In genomic region chr2:46503686-46504085, GRCh38 we compare ENCODE assay signal across 25 cellular contexts. TPM values are rescaled to one million over a fixed set of nuclear protein-coding genes. Genes with fewer than 3 reads are reported as not detected.
DNase-seq lines count a peak whose midpoint lies in the region; TF ChIP-seq lines count a peak whose summit lies in the region.
"Had no signal": no experiment of that assay in that cellular context is flagged by ENCODE, and none has a peak within 500 bp of the region (broad histone marks: within the 10 kb centered on the region; RNA-seq: fewer than 3 reads in every experiment).

No MANE protein-coding gene starts in this region.

- no peaks in the 10 kb centered on the region for H4K20me1 ChIP-seq in osteoblast (ENCODE audit: insufficient read depth, low read length)
- H4K20me1 ChIP-seq: BLaER1 treated with 17β-estradiol and CSF1 and Interleukin-3, amounts not matched to agents 10 nM and 100 nM had no signal

- H3K27me3 ChIP-seq in osteoblast (ENCODE audit: insufficient read depth, low read length) (no peaks in the 10 kb centered on the region), vagina (no peaks in the 10 kb centered on the region)

- no peaks in the 10 kb centered on the region for H3K79me2 ChIP-seq in osteoblast (ENCODE audit: insufficient read depth, low read length)

- H3K27me3 Mint-ChIP-seq in dendritic cell treated with granulocyte-macrophage colony-stimulating factor and Interleukin-4, amounts not matched to agents 40 ng/mL and 50 ng/mL, for 4 days = no peaks in the 10 kb centered on the region
- H3K27me3 Mint-ChIP-seq: B cell; CD4-positive, alpha-beta T cell had no signal

- intact Hi-C loops in dendritic cell treated with granulocyte-macrophage colony-stimulating factor and Interleukin-4, amounts not matched to agents 40 ng/mL and 50 ng/mL, for 4 days (cut with micrococcal nuclease) = no loop called here
- intact Hi-C loops in vagina (cut with DNase I) = no loop called here

- H3K9me3 ChIP-seq in osteoblast (ENCODE audit: low read depth, low read length) = no peaks in the 10 kb centered on the region
- H3K9me3 ChIP-seq in vagina = no peaks in the 10 kb centered on the region
- H3K9me3 ChIP-seq: Caco-2 had no signal

- no peaks in the 10 kb centered on the region for H3K9me3 Mint-ChIP-seq in dendritic cell treated with granulocyte-macrophage colony-stimulating factor and Interleukin-4, amounts not matched to agents 40 ng/mL and 50 ng/mL, for 4 days
- H3K9me3 Mint-ChIP-seq: CD4-positive, alpha-beta T cell; CD8-positive, alpha-beta T cell had no signal

- TF ChIP-seq CTCF in osteoblast (IDR thresholded peaks at IDR 0.05; ENCODE audit: extremely low read depth, low read depth, low read length) (no peak), vagina (IDR thresholded peaks at IDR 0.05) (no peak)

- peak overlapping the region; percentile 19 for H3K27ac Mint-ChIP-seq in dendritic cell treated with granulocyte-macrophage colony-stimulating factor and Interleukin-4, amounts not matched to agents 40 ng/mL and 50 ng/mL, for 4 days
- H3K27ac Mint-ChIP-seq: B cell; CD4-positive, alpha-beta T cell; CD8-positive, alpha-beta T cell had no signal

- no peak overlapping the region for H3K4me3 Mint-ChIP-seq in dendritic cell treated with granulocyte-macrophage colony-stimulating factor and Interleukin-4, amounts not matched to agents 40 ng/mL and 50 ng/mL, for 4 days
- H3K4me3 Mint-ChIP-seq: B cell; CD4-positive, alpha-beta T cell; CD8-positive, alpha-beta T cell had no signal

- H3K36me3 Mint-ChIP-seq in dendritic cell treated with granulocyte-macrophage colony-stimulating factor and Interleukin-4, amounts not matched to agents 40 ng/mL and 50 ng/mL, for 4 days (ENCODE audit: low read depth) = no peaks in the 10 kb centered on the region

- H3K4me2 ChIP-seq in osteoblast (ENCODE audit: insufficient read depth, low read length) = no peak overlapping the region

- H3K36me3 ChIP-seq in osteoblast (ENCODE audit: insufficient read depth, low read length) = no peaks in the 10 kb centered on the region
- H3K36me3 ChIP-seq in vagina = no peaks in the 10 kb centered on the region
- H3K36me3 ChIP-seq: BLaER1 treated with 17β-estradiol and CSF1 and Interleukin-3, amounts not matched to agents 10 nM and 100 nM had no signal

- TF ChIP-seq POLR2A in vagina (IDR thresholded peaks at IDR 0.05) = no peak

- H2AFZ ChIP-seq in osteoblast (ENCODE audit: low read length) = no peak overlapping the region

- no peak overlapping the region for H3K4me3 ChIP-seq in osteoblast (ENCODE audit: insufficient read depth, low read length)
- H3K4me3 ChIP-seq in vagina = no peak overlapping the region
- H3K4me3 ChIP-seq: BLaER1 treated with 17β-estradiol and CSF1 and Interleukin-3, amounts not matched to agents 10 nM and 100 nM; GM12878 had no signal

- H3K27ac ChIP-seq in osteoblast (ENCODE audit: low read depth, low read length) (no peak overlapping the region), vagina (no peak overlapping the region)
- H3K27ac ChIP-seq: BLaER1 treated with 17β-estradiol and CSF1 and Interleukin-3, amounts not matched to agents 10 nM and 100 nM; C4-2B had no signal

- H3K4me1 Mint-ChIP-seq in dendritic cell treated with granulocyte-macrophage colony-stimulating factor and Interleukin-4, amounts not matched to agents 40 ng/mL and 50 ng/mL, for 4 days (ENCODE audit: low read depth) = peaks cover 50% of the 10 kb centered on the region

- H3K4me1 ChIP-seq in osteoblast (ENCODE audit: insufficient read depth, low read length) = peaks cover 3% of the 10 kb centered on the region
- peaks cover 8% of the 10 kb centered on the region for H3K4me1 ChIP-seq in vagina

- peak; percentile 7 for DNase-seq in ecto neural progenitor cell (ENCODE audit: low spot score)
- peak; percentile 55 for DNase-seq in osteoblast (ENCODE audit: insufficient read length, low spot score, missing footprints)
- DNase-seq in vagina (ENCODE audit: extremely low spot score in 2 of 2) = peak; percentile 55 to 70
- no peak for DNase-seq in AML-193 (lab: John Stamatoyannopoulos, UW)
- DNase-seq in activated gamma-delta T cell treated with Interleukin-2 at 50 U/mL for 16 hours = no peak
- no peak for DNase-seq in DMS114 treated with DMSO at 0.1 percent for 48 hours (lab: John Stamatoyannopoulos, UW; ENCODE audit: unreplicated experiment)
- DNase-seq: 8988T; ACHN; Caco-2; Calu3; CD4-positive, alpha-beta T cell; CD8-positive, alpha-beta T cell; DMS153; DMS79; DND-41; EL; GDM1 had no signal

RNA-seq across cellular contexts. Expression of gene TMEM247, which starts 24.3 kb away (rescaled TPM):
- total RNA-seq in osteoblast (not detected in 2 replicates), vagina (not detected)
- total RNA-seq: A673; B cell; Caco-2; Calu3; CD4-positive, alpha-beta T cell; CD8-positive, alpha-beta T cell; Daoy; G401; GM12878 had no signal

RNA-seq across cellular contexts. Expression of gene RHOQ, which starts 38.6 kb away (rescaled TPM):
- total RNA-seq in osteoblast (137 and 163 TPM in 2 replicates), vagina (121 TPM)

RNA-seq across cellular contexts. Expression of gene ATP6V1E2, which starts 38.7 kb away (rescaled TPM):
- total RNA-seq in osteoblast (5.9 and 6.5 TPM in 2 replicates), vagina (4.2 TPM)

Comparison
In these comparisons a context has a peak if more than half of its experiments do, and no peak if none do; other contexts are left out.
1. DNase-seq: peak in ecto neural progenitor cell (single experiment), osteoblast (single experiment) and vagina (2 of 2); none in AML-193 (0 of 2), activated gamma-delta T cell treated with Interleukin-2 at 50 U/mL for 16 hours (single experiment) and DMS114 treated with DMSO at 0.1 percent for 48 hours (single experiment).